ENCODE assay signal across 25 cellular contexts in the genomic region with DNA sequence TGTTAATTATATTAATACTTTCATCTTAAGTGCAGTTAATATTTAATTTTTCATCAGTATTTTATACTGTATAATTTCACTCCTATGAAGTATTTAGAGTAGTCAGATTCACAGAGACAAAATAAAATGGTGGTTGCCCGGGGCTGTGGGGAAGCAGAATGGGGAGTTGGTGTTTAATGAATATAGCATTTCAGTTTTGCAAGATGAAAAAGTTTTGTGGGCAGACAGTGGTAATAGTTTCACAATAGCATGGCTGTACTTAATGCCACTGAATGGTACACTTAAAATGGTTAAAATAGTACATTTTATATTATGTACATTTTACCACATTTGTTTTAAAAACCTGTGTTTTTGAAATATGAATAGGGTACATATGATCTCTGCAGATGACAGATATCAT. TPM values are rescaled to one million over a fixed set of nuclear protein-coding genes. Genes with fewer than 3 reads are reported as not detected.
"Had no signal": no experiment of that assay in that cellular context is flagged by ENCODE, and none has a peak within 500 bp of the region (broad histone marks: within the 10 kb centered on the region; RNA-seq: fewer than 3 reads in every experiment).

No MANE protein-coding gene starts in this region.

- H3K27ac ChIP-seq: dorsolateral prefrontal cortex, gastrocnemius medialis, heart right ventricle, neutrophil, psoas muscle, right lobe of liver, spleen had no signal

- H3K27me3 ChIP-seq: dorsolateral prefrontal cortex, gastrocnemius medialis, neutrophil, right lobe of liver, stomach had no signal

- H3K9me3 ChIP-seq: gastrocnemius medialis, mucosa of descending colon, neutrophil, psoas muscle, right lobe of liver, stomach had no signal

- H3K4me3 ChIP-seq: dorsolateral prefrontal cortex, gastrocnemius medialis, heart right ventricle, mucosa of descending colon, psoas muscle, right lobe of liver, spleen, stomach had no signal

- DNase-seq: cortex of kidney; dorsolateral prefrontal cortex; effector CD8-positive, alpha-beta T cell; gastrocnemius medialis; heart right ventricle; islet precursor cell; mucosa of descending colon; naive thymus-derived CD8-positive, alpha-beta T cell; psoas muscle; retina; right lobe of liver; spleen; stimulated activated CD4-positive, alpha-beta T cell treated with anti-CD3 and anti-CD28 coated beads, Interleukin-15, amount 100 ng/mL, for 24 hours; stimulated activated CD4-positive, alpha-beta T cell treated with anti-CD3 and anti-CD28 coated beads, Interleukin-1b, Interleukin-23, amount 100 ng/mL, for 48 hours; stimulated activated CD4-positive, alpha-beta T cell treated with anti-CD3 and anti-CD28 coated beads, Interleukin-4, amount 100 ng/mL, for 24 hours; stimulated activated naive B cell treated with anti-CD40 and anti-IgM and Interleukin-4, amounts not matched to agents 10 μg/mL and 1 μg/mL and 100 μg/mL, for 72 hours; stomach; trophoblast cell had no signal

- H3K4me1 ChIP-seq: gastrocnemius medialis, psoas muscle, spleen had no signal

- H3K36me3 ChIP-seq: gastrocnemius medialis, heart right ventricle, neutrophil, right lobe of liver, spleen, stomach had no signal

RNA-seq across cellular contexts. Expression of gene CFAP221, which starts 31.2 kb away (rescaled TPM):
- total RNA-seq: esophagus mucosa; fibroblast of lung; gastrocnemius medialis; lower leg skin; naive thymus-derived CD8-positive, alpha-beta T cell had no signal

RNA-seq across cellular contexts. Expression of gene SCTR, which starts 51.2 kb away (rescaled TPM):
- total RNA-seq: esophagus mucosa; fibroblast of lung; gastrocnemius medialis; lower leg skin; naive thymus-derived CD8-positive, alpha-beta T cell; osteoblast; skeletal muscle tissue; urinary bladder had no signal
